30 cellular contexts compared by ENCODE assay signal in the genomic region with DNA sequence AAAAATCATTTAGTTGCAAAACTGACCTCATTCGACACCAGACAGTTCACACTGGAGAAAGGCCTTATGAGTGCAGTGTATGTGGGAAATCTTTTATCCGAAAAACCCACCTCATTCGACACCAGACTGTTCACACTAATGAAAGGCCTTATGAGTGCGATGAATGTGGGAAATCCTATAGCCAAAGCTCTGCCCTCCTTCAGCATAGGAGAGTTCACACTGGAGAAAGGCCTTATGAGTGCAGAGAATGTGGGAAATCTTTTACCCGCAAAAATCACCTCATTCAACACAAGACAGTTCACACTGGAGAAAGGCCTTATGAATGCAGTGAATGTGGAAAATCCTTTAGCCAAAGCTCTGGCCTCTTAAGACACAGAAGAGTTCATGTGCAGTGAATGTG.
"Had no signal": no experiment of that assay in that cellular context is flagged by ENCODE, and none has a peak within 500 bp of the region (broad histone marks: within the 10 kb centered on the region; RNA-seq: fewer than 3 reads in every experiment).

No MANE protein-coding gene starts in this region.

- H3K27ac ChIP-seq: brain microvascular endothelial cell, esophagus muscularis mucosa, foreskin keratinocyte, gastrocnemius medialis, heart left ventricle had no signal

- FAIRE-seq: astrocyte, colon had no signal

- DNase-seq: activated CD4-positive, alpha-beta memory T cell treated with anti-CD3 and anti-CD28 coated beads, Interleukin-2, amount 10 ng/mL, durations not matched to agents 7 days and 5 days; activated CD4-positive, alpha-beta T cell treated with anti-CD3 and anti-CD28 coated beads for 36 hours; activated CD4-positive, alpha-beta T cell treated with anti-CD3 and anti-CD28 coated beads, Interleukin-2, amount 10 ng/mL, durations not matched to agents 7 days and 5 days; activated CD4-positive, alpha-beta T cell treated with anti-CD3 and anti-CD28 coated beads, Interleukin-2, amount 50 U/mL, for 4 hours; activated CD4-positive, CD25-positive, alpha-beta regulatory T cell; activated CD4-positive, CD25-positive, alpha-beta regulatory T cell treated with anti-CD3 and anti-CD28 coated beads, Interleukin-2, amount 50 U/mL, for 72 hours; activated CD8-positive, alpha-beta memory T cell treated with anti-CD3 and anti-CD28 coated beads, Interleukin-2, amount 50 U/mL, for 48 hours; activated effector memory CD4-positive, alpha-beta T cell treated with Interleukin-2 at 50 U/mL for 16 hours; activated gamma-delta T cell treated with Interleukin-2 at 50 U/mL for 16 hours; activated naive CD4-positive, alpha-beta T cell treated with anti-CD3 and anti-CD28 coated beads, Interleukin-2, amount 50 U/mL, for 16 hours; activated naive CD4-positive, alpha-beta T cell treated with Interleukin-2 at 50 U/mL for 16 hours; activated T-cell treated with anti-CD3 and anti-CD28 coated beads for 4 hours; activated T-cell treated with anti-CD3 and anti-CD28 coated beads, Interleukin-2, amount 50 U/mL, for 24 hours; amniotic stem cell; anterior cingulate cortex; brain microvascular endothelial cell; caudate nucleus; cortex of kidney; dermis blood vessel endothelial cell; effector CD4-positive, alpha-beta T cell; effector memory CD8-positive, alpha-beta T cell; foreskin keratinocyte; gastrocnemius medialis; glutamatergic neuron; heart left ventricle; T-helper 2 cell had no signal

- H3K4me1 ChIP-seq: esophagus muscularis mucosa, foreskin keratinocyte, gastrocnemius medialis, heart left ventricle had no signal

- H3K27me3 ChIP-seq: brain microvascular endothelial cell, esophagus muscularis mucosa, foreskin keratinocyte, gastrocnemius medialis, heart left ventricle had no signal

- ATAC-seq: activated CD4-positive, alpha-beta T cell treated with anti-CD3 and anti-CD28 coated beads for 36 hours; activated T-helper 17 cell treated with anti-CD3 and anti-CD28 coated beads, Interleukin-2, amount 50 U/mL, for 72 hours; effector memory CD8-positive, alpha-beta T cell; foreskin keratinocyte; gastrocnemius medialis; heart left ventricle had no signal

- H3K4me3 ChIP-seq: esophagus muscularis mucosa, gastrocnemius medialis, heart left ventricle had no signal
